28 cellular contexts compared by ENCODE assay signal in the genomic region with DNA sequence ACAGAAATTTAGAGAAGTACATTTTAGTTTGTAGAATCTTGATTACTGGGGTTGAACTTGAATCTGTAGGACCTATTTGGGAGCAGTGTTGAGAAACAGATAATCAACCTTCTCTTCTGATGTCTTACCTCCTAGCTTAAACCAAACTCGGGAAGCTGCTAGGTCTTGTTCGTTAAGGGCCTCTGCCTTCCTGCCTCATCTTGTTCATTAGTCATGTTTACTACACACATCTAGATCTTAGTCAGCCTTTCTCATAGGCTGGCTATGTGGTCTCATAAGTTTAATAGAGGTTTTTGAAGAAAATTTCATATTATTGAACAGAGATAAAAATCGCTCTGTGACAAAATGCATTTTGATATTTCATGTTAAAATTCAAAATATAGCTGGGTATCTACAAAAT.
"Had no signal": no experiment of that assay in that cellular context is flagged by ENCODE, and none has a peak within 500 bp of the region (broad histone marks: within the 10 kb centered on the region; RNA-seq: fewer than 3 reads in every experiment).

No MANE protein-coding gene starts in this region.

- H3K36me3 ChIP-seq: ascending aorta, cardiac muscle cell, MG63, SJSA1 had no signal

- H3K9me3 Mint-ChIP-seq: activated CD4-positive, alpha-beta T cell treated with anti-CD3 and anti-CD28 coated beads, Interleukin-2, amount 10 ng/mL, durations not matched to agents 24 days and 14 days had no signal

- H3K27ac Mint-ChIP-seq: activated B cell treated with CpG ODN at 0.5 μM for 24 hours; activated CD4-positive, alpha-beta T cell treated with anti-CD3 and anti-CD28 coated beads, Interleukin-2, amount 10 ng/mL, durations not matched to agents 24 days and 14 days; activated CD8-positive, alpha-beta memory T cell treated with anti-CD3 and anti-CD28 coated beads, Interleukin-2, amount 10 ng/mL, durations not matched to agents 7 days and 5 days; activated naive CD4-positive, alpha-beta T cell treated with anti-CD3 and anti-CD28 coated beads, Interleukin-2, amount 50 U/mL, for 72 hours; activated naive CD8-positive, alpha-beta T cell treated with anti-CD3 and anti-CD28 coated beads, Interleukin-2, amount 50 U/mL, for 24 hours; T-helper 17 cell had no signal

- H3K4me3 Mint-ChIP-seq: activated B cell treated with CpG ODN at 0.5 μM for 24 hours; activated CD4-positive, alpha-beta T cell treated with anti-CD3 and anti-CD28 coated beads, Interleukin-2, amount 10 ng/mL, durations not matched to agents 24 days and 14 days; activated CD8-positive, alpha-beta memory T cell treated with anti-CD3 and anti-CD28 coated beads, Interleukin-2, amount 10 ng/mL, durations not matched to agents 7 days and 5 days; activated naive CD8-positive, alpha-beta T cell treated with anti-CD3 and anti-CD28 coated beads, Interleukin-2, amount 50 U/mL, for 24 hours; activated T-cell treated with anti-CD3 and anti-CD28 coated beads, Interleukin-2, amount 50 U/mL, for 4 hours; T-helper 17 cell had no signal

- H3K4me3 ChIP-seq: ascending aorta, body of pancreas, cardiac muscle cell, MG63, PC-9, SJSA1 had no signal

- H3K9ac ChIP-seq: KMS-11 had no signal

- H3K27ac ChIP-seq: ascending aorta, body of pancreas, cardiac muscle cell, KMS-11, PC-9, SJSA1 had no signal

- H3K4me2 ChIP-seq: KMS-11, PC-9 had no signal

- H3K4me1 ChIP-seq: ascending aorta, body of pancreas, SJSA1 had no signal

- ATAC-seq: activated CD8-positive, alpha-beta memory T cell treated with anti-CD3 and anti-CD28 coated beads, Interleukin-2, amount 10 ng/mL, durations not matched to agents 7 days and 5 days; activated naive CD4-positive, alpha-beta T cell treated with anti-CD3 and anti-CD28 coated beads, Interleukin-2, amount 50 U/mL, for 72 hours; activated naive CD8-positive, alpha-beta T cell treated with anti-CD3 and anti-CD28 coated beads, Interleukin-2, amount 50 U/mL, for 24 hours; activated T-cell treated with anti-CD3 and anti-CD28 coated beads, Interleukin-2, amount 50 U/mL, for 4 hours; body of pancreas; SK-N-SH treated with all-trans-retinoic acid at 6 μM for 48 hours; T-helper 17 cell had no signal

- H2AFZ ChIP-seq: PC-9 had no signal

- DNase-seq: activated B cell treated with CpG ODN at 0.5 μM for 24 hours; activated CD4-positive, alpha-beta T cell treated with anti-CD3 and anti-CD28 coated beads for 1 hour; activated CD4-positive, alpha-beta T cell treated with anti-CD3 and anti-CD28 coated beads, Interleukin-2, amount 10 ng/mL, durations not matched to agents 24 days and 14 days; activated CD4-positive, alpha-beta T cell treated with anti-CD3 and anti-CD28 coated beads, Interleukin-2, amount 50 U/mL, for 48 hours; activated CD8-positive, alpha-beta memory T cell treated with anti-CD3 and anti-CD28 coated beads, Interleukin-2, amount 10 ng/mL, durations not matched to agents 7 days and 5 days; activated effector memory CD4-positive, alpha-beta T cell treated with anti-CD3 and anti-CD28 coated beads, Interleukin-2, amount 50 U/mL, for 16 hours; activated naive CD4-positive, alpha-beta T cell treated with Interleukin-2 at 50 U/mL for 16 hours; activated naive CD8-positive, alpha-beta T cell treated with anti-CD3 and anti-CD28 coated beads, Interleukin-2, amount 50 U/mL, for 24 hours; activated T-cell treated with anti-CD3 and anti-CD28 coated beads, Interleukin-2, amount 50 U/mL, for 4 hours; amniotic stem cell; body of pancreas; MG63; NCI-H1105; NCI-H1436 treated with DMSO at 0.1 percent for 48 hours; NCI-H187; NCI-H2081; NCI-H510A treated with DMSO at 0.1 percent for 48 hours; NCI-H69; PC-9; SHP77; T-helper 17 cell; T-helper 9 cell had no signal

- H3K4me1 Mint-ChIP-seq: activated B cell treated with CpG ODN at 0.5 μM for 24 hours; activated CD4-positive, alpha-beta T cell treated with anti-CD3 and anti-CD28 coated beads, Interleukin-2, amount 10 ng/mL, durations not matched to agents 24 days and 14 days; activated CD8-positive, alpha-beta memory T cell treated with anti-CD3 and anti-CD28 coated beads, Interleukin-2, amount 10 ng/mL, durations not matched to agents 7 days and 5 days; T-helper 17 cell had no signal

- H3K27me3 ChIP-seq: ascending aorta, body of pancreas, cardiac muscle cell, MG63, SJSA1 had no signal

- H3K9me3 ChIP-seq: ascending aorta had no signal

- H3K36me3 Mint-ChIP-seq: activated CD8-positive, alpha-beta memory T cell treated with anti-CD3 and anti-CD28 coated beads, Interleukin-2, amount 10 ng/mL, durations not matched to agents 7 days and 5 days; activated naive CD4-positive, alpha-beta T cell treated with anti-CD3 and anti-CD28 coated beads, Interleukin-2, amount 50 U/mL, for 72 hours had no signal

- H3K27me3 Mint-ChIP-seq: activated B cell treated with CpG ODN at 0.5 μM for 24 hours; activated CD4-positive, alpha-beta T cell treated with anti-CD3 and anti-CD28 coated beads, Interleukin-2, amount 10 ng/mL, durations not matched to agents 24 days and 14 days; activated CD8-positive, alpha-beta memory T cell treated with anti-CD3 and anti-CD28 coated beads, Interleukin-2, amount 10 ng/mL, durations not matched to agents 7 days and 5 days; activated naive CD8-positive, alpha-beta T cell treated with anti-CD3 and anti-CD28 coated beads, Interleukin-2, amount 50 U/mL, for 24 hours; T-helper 17 cell had no signal
